In genomic region chr10:123882177-123882576, GRCh38 we compare ENCODE assay signal across 20 cellular contexts. TPM values are rescaled to one million over a fixed set of nuclear protein-coding genes. Genes with fewer than 3 reads are reported as not detected.
DNase-seq lines count a peak whose midpoint lies in the region; ATAC-seq and TF ChIP-seq lines count a peak whose summit lies in the region.
"Had no signal": no experiment of that assay in that cellular context is flagged by ENCODE, and none has a peak within 500 bp of the region (broad histone marks: within the 10 kb centered on the region; RNA-seq: fewer than 3 reads in every experiment).

No MANE protein-coding gene starts in this region.

- H3K36me3 Mint-ChIP-seq in endothelial cell (ENCODE audit: low read depth, unreplicated experiment), result no peaks in the 10 kb centered on the region

- no peak for ATAC-seq in GM21447 (IDR thresholded peaks at IDR 0.05; ENCODE audit: unreplicated experiment)
- ATAC-seq: Right ventricle myocardium inferior had no signal

- no peaks in the 10 kb centered on the region for H3K4me1 Mint-ChIP-seq in endothelial cell (ENCODE audit: unreplicated experiment)

- DNase-seq in coronary artery (ENCODE audit: low spot score), result peak; percentile 64
- DNase-seq in tibial artery, result no peak
- DNase-seq in prostate gland (ENCODE audit: low spot score), result no peak
- DNase-seq in activated CD4-positive, CD25-positive, alpha-beta regulatory T cell (lab: John Stamatoyannopoulos, UW), result no peak
- DNase-seq in endothelial cell (ENCODE audit: low spot score), result no peak
- DNase-seq: DMS153, DND-41, NCI-H1048, NCI-H1417, NCI-H1694, NCI-H2081, NCI-H2227 treated with DMSO at 0.1 percent for 48 hours, NCI-H526 treated with DMSO at 0.1 percent for 48 hours, PC-9 had no signal

- H3K4me1 ChIP-seq in muscle layer of colon (ENCODE audit: insufficient read depth, low read length) (peaks cover 71% of the 10 kb centered on the region), skeletal muscle tissue (ENCODE audit: control insufficient read depth in 3 of 3, insufficient read depth in 3 of 3, low read length in 3 of 3) (peaks cover 0 to 10% (median 7%) of the 10 kb centered on the region in 3 donors), tibial artery (peaks cover 0 to 68% (median 40%) of the 10 kb centered on the region in 4 donors), prostate gland (replicated peaks) (no peaks in the 10 kb centered on the region)

- no peak overlapping the region for H3K9ac ChIP-seq in muscle layer of colon (ENCODE audit: low read length)
- H3K9ac ChIP-seq in skeletal muscle tissue (ENCODE audit: low read depth in 1 of 3, low read length in 3 of 3), result no peak overlapping the region

- H3K27ac Mint-ChIP-seq in endothelial cell (ENCODE audit: unreplicated experiment), result no peak overlapping the region

- H3K27ac ChIP-seq in coronary artery (peak overlapping the region; percentile 59 to 86), muscle layer of colon (ENCODE audit: low read depth, low read length) (peak overlapping the region; percentile 61), skeletal muscle tissue (ENCODE audit: low read depth, low read length) (peak overlapping the region; percentile 44), tibial artery (peak overlapping the region; percentile 84 to 91), prostate gland (no peak overlapping the region)
- H3K27ac ChIP-seq: PC-9 had no signal

- H3K4me3 Mint-ChIP-seq in endothelial cell (ENCODE audit: unreplicated experiment), result no peak overlapping the region

- H3K9me3 ChIP-seq in muscle layer of colon (ENCODE audit: low read length) (no peaks in the 10 kb centered on the region), skeletal muscle tissue (ENCODE audit: control insufficient read depth in 3 of 3, low read length in 3 of 3) (peaks cover 0 to 2% (median 0%) of the 10 kb centered on the region in 3 donors), tibial artery (no peaks in the 10 kb centered on the region), prostate gland (no peaks in the 10 kb centered on the region)

- no peaks in the 10 kb centered on the region for H3K9me3 Mint-ChIP-seq in endothelial cell (ENCODE audit: unreplicated experiment)

- H3K4me3 ChIP-seq in coronary artery, result no peak overlapping the region
- H3K4me3 ChIP-seq in muscle layer of colon (ENCODE audit: low read depth in 1 of 2, low read length in 2 of 2), result no peak overlapping the region
- H3K4me3 ChIP-seq in skeletal muscle tissue (ENCODE audit: low read length in 3 of 3), result no peak overlapping the region
- H3K4me3 ChIP-seq in tibial artery, result no peak overlapping the region
- H3K4me3 ChIP-seq in prostate gland, result no peak overlapping the region
- H3K4me3 ChIP-seq: PC-9 had no signal

- TF ChIP-seq POLR2A in prostate gland (IDR thresholded peaks at IDR 0.05), result no peak

- H3K27me3 ChIP-seq in muscle layer of colon (ENCODE audit: control insufficient read depth in 1 of 2, insufficient read depth in 2 of 2, low read length in 2 of 2), result no peaks in the 10 kb centered on the region
- H3K27me3 ChIP-seq in skeletal muscle tissue (ENCODE audit: control insufficient read depth in 3 of 3, insufficient read depth in 3 of 3, low read length in 3 of 3), result peaks cover 0 to 4% (median 2%) of the 10 kb centered on the region in 3 donors
- H3K27me3 ChIP-seq in tibial artery, result no peaks in the 10 kb centered on the region
- H3K27me3 ChIP-seq in prostate gland (replicated peaks; ENCODE audit: insufficient read depth), result no peaks in the 10 kb centered on the region

- WGBS in prostate gland, result 57% methylated on average over 4 of the region's 4 CpGs

- intact Hi-C loops in tibial artery (cut with DNase I; ENCODE audit: low total_unique reads) (no loop called here), prostate gland (cut with DNase I) (loop anchor here (5.0 kb wide), 1 partner anchor 80 kb away; no protein-coding TSS in a partner anchor)

- TF ChIP-seq CTCF in coronary artery (IDR thresholded peaks at IDR 0.05), result no peak
- TF ChIP-seq CTCF in tibial artery (IDR thresholded peaks at IDR 0.05), result no peak
- TF ChIP-seq CTCF in prostate gland (IDR thresholded peaks at IDR 0.05), result no peak
- no peak for TF ChIP-seq CTCF in endothelial cell (IDR thresholded peaks at IDR 0.05; ENCODE audit: unreplicated experiment)

- no peaks in the 10 kb centered on the region for H3K27me3 Mint-ChIP-seq in endothelial cell (ENCODE audit: unreplicated experiment)

- H3K36me3 ChIP-seq in muscle layer of colon (ENCODE audit: insufficient read depth, low read length), result peaks cover 24% of the 10 kb centered on the region
- no peaks in the 10 kb centered on the region for H3K36me3 ChIP-seq in skeletal muscle tissue (ENCODE audit: control insufficient read depth in 3 of 3, insufficient read depth in 3 of 3, low read length in 3 of 3)
- H3K36me3 ChIP-seq in tibial artery, result peaks cover 0 to 8% (median 5%) of the 10 kb centered on the region in 3 donors
- H3K36me3 ChIP-seq in prostate gland, result no peaks in the 10 kb centered on the region

RNA-seq across cellular contexts. Expression of gene CPXM2, which starts 9.4 kb away (rescaled TPM):
- 0.52 TPM for total RNA-seq in skeletal muscle tissue
- 10 to 100 TPM in 1 of 2 donors, 1 to 10 TPM in 1; 5.4 to 27.4 TPM for total RNA-seq in prostate gland
- total RNA-seq in endothelial cell (ENCODE audit: unreplicated experiment), result 0.33 TPM
- total RNA-seq: A172, HT-29, PC-9 had no signal

Comparison
In these comparisons a context has a peak if more than half of its experiments do, and no peak if none do; other contexts are left out.
1. H3K27ac ChIP-seq: peak in coronary artery (2 of 2), muscle layer of colon (single experiment), skeletal muscle tissue (single experiment) and tibial artery (2 of 2); none in prostate gland (0 of 2).